In genomic region chr15:57444877-57445513, GRCh38 we compare ENCODE assay signal across 10 cellular contexts.
DNase-seq lines count a peak whose midpoint lies in the region; ATAC-seq and TF ChIP-seq lines count a peak whose summit lies in the region.
"Had no signal": no experiment of that assay in that cellular context is flagged by ENCODE, and none has a peak within 500 bp of the region (broad histone marks: within the 10 kb centered on the region; RNA-seq: fewer than 3 reads in every experiment).

No MANE protein-coding gene starts in this region.

- peak; percentile 4 for DNase-seq in NCI-H2029 (lab: John Stamatoyannopoulos, UW)
- DNase-seq in NCI-H2029 treated with DMSO at 0.1 percent for 48 hours (lab: John Stamatoyannopoulos, UW), result no peak
- DNase-seq in NCI-H82 (lab: John Stamatoyannopoulos, UW), result peak; percentile 65
- peak; percentile 47 for DNase-seq in fibroblast of pulmonary artery (ENCODE audit: low read depth)
- DNase-seq in stomach, result no peak
- DNase-seq in stimulated activated naive CD8-positive, alpha-beta T cell treated with anti-CD3 and anti-CD28 coated beads, Interleukin-15, amount 100 ng/mL, for 72 hours, result no peak
- no peak for DNase-seq in AG08396 (ENCODE audit: low spot score)
- DNase-seq: 8988T; activated naive CD8-positive, alpha-beta T cell treated with anti-CD3 and anti-CD28 coated beads, Interleukin-2, amount 50 U/mL, for 24 hours had no signal

- intact Hi-C loops in stomach (cut with DNase I; ENCODE audit: low total_unique reads), result no loop called here

- no peaks in the 10 kb centered on the region for H3K9me3 ChIP-seq in stomach

- peak overlapping the region in 4 of 5 donors; percentile 6 to 39 (median 30) for H3K27ac ChIP-seq in stomach

- no peak overlapping the region for H3K27ac Mint-ChIP-seq in stimulated activated naive CD8-positive, alpha-beta T cell treated with anti-CD3 and anti-CD28 coated beads, Interleukin-15, amount 100 ng/mL, for 72 hours
- H3K27ac Mint-ChIP-seq: activated naive CD8-positive, alpha-beta T cell treated with anti-CD3 and anti-CD28 coated beads, Interleukin-2, amount 50 U/mL, for 24 hours had no signal

- TF ChIP-seq CTCF in fibroblast of pulmonary artery (IDR thresholded peaks at IDR 0.05; ENCODE audit: low read length, missing control alignments), result no peak
- no peak for TF ChIP-seq CTCF in stomach (IDR thresholded peaks at IDR 0.05)

- no peaks in the 10 kb centered on the region for H3K9me3 Mint-ChIP-seq in stimulated activated naive CD8-positive, alpha-beta T cell treated with anti-CD3 and anti-CD28 coated beads, Interleukin-15, amount 100 ng/mL, for 72 hours
- H3K9me3 Mint-ChIP-seq: activated naive CD8-positive, alpha-beta T cell treated with anti-CD3 and anti-CD28 coated beads, Interleukin-2, amount 50 U/mL, for 24 hours had no signal

- H3K4me3 ChIP-seq in fibroblast of pulmonary artery (replicated peaks; ENCODE audit: low read depth, low read length) (no peak overlapping the region), stomach (no peak overlapping the region)

- 46 to 60% (median 55%) methylated on average over 5 of the region's 5 CpGs for WGBS in stomach, 5 donors

- TF ChIP-seq EP300 in stomach (IDR thresholded peaks at IDR 0.05), result no peak

- peaks cover 20% of the 10 kb centered on the region for H3K27me3 Mint-ChIP-seq in stimulated activated naive CD8-positive, alpha-beta T cell treated with anti-CD3 and anti-CD28 coated beads, Interleukin-15, amount 100 ng/mL, for 72 hours

- H3K4me1 ChIP-seq in stomach, result peaks cover 0 to 35% (median 24%) of the 10 kb centered on the region in 4 donors

- H3K36me3 ChIP-seq in stomach, result peaks cover 0 to 17% (median 15%) of the 10 kb centered on the region in 4 donors

- ATAC-seq in stimulated activated naive CD8-positive, alpha-beta T cell treated with anti-CD3 and anti-CD28 coated beads, Interleukin-15, amount 100 ng/mL, for 72 hours, result no peak
- ATAC-seq in HG02870 (IDR thresholded peaks at IDR 0.05; ENCODE audit: unreplicated experiment), result no peak
- ATAC-seq: activated naive CD8-positive, alpha-beta T cell treated with anti-CD3 and anti-CD28 coated beads, Interleukin-2, amount 50 U/mL, for 24 hours had no signal

- H3K27me3 ChIP-seq in stomach, result no peaks in the 10 kb centered on the region

- no peak for TF ChIP-seq POLR2A in stomach (IDR thresholded peaks at IDR 0.05)

- no peaks in the 10 kb centered on the region for H3K4me1 Mint-ChIP-seq in stimulated activated naive CD8-positive, alpha-beta T cell treated with anti-CD3 and anti-CD28 coated beads, Interleukin-15, amount 100 ng/mL, for 72 hours
- H3K4me1 Mint-ChIP-seq: activated naive CD8-positive, alpha-beta T cell treated with anti-CD3 and anti-CD28 coated beads, Interleukin-2, amount 50 U/mL, for 24 hours had no signal

- no peak overlapping the region for H3K4me3 Mint-ChIP-seq in stimulated activated naive CD8-positive, alpha-beta T cell treated with anti-CD3 and anti-CD28 coated beads, Interleukin-15, amount 100 ng/mL, for 72 hours
- H3K4me3 Mint-ChIP-seq: activated naive CD8-positive, alpha-beta T cell treated with anti-CD3 and anti-CD28 coated beads, Interleukin-2, amount 50 U/mL, for 24 hours had no signal

Comparison
In these comparisons a context has a peak if more than half of its experiments do, and no peak if none do; other contexts are left out.
1. DNase-seq: peak in NCI-H2029 (single experiment), NCI-H82 (single experiment) and fibroblast of pulmonary artery (single experiment); none in NCI-H2029 treated with DMSO at 0.1 percent for 48 hours (single experiment), stomach (single experiment), stimulated activated naive CD8-positive, alpha-beta T cell treated with anti-CD3 and anti-CD28 coated beads, Interleukin-15, amount 100 ng/mL, for 72 hours (0 of 2) and AG08396 (single experiment).